ENCODE assay signal across 1 cellular context in the genomic region with DNA sequence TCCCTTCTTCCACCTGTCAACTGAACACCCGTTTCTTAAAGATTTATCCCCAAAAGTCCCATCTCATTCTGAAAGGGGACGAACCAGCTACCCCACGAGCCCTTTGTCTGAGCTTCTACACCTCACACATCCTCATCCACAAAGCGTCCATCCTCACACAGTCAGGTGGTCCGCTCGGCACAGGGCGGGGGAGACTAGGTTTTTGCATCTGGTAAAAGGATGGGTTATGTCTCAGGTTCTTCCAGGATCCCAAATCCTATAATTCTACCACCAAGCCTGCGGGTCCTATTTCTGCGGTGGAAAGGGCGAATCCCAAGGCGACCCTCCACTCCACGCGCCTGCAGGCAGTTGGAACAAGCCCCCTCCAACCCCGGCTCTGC.
TF ChIP-seq lines count a peak whose summit lies in the region.

No MANE protein-coding gene starts in this region.

TF ChIP-seq in GM23338, 12 proteins besides CTCF, POLR2A, EP300 and RAD21:
- TF ChIP-seq JUNB (IDR thresholded peaks at IDR 0.05; ENCODE audit: unreplicated experiment) (no peak), EZH2phosphoT487 (IDR thresholded peaks at IDR 0.05; ENCODE audit: unreplicated experiment) (no peak), ZNF331 (CRISPR knock-in tag; IDR thresholded peaks at IDR 0.05; ENCODE audit: low read depth) (no peak), EZH2 (IDR thresholded peaks at IDR 0.05; ENCODE audit: low read depth, unreplicated experiment) (no peak), POLR2AphosphoS5 (IDR thresholded peaks at IDR 0.05; ENCODE audit: low read depth) (no peak), STAT1 (IDR thresholded peaks at IDR 0.05; ENCODE audit: unreplicated experiment) (no peak), NANOG (IDR thresholded peaks at IDR 0.05; ENCODE audit: borderline replicate concordance) (no peak)
- TF ChIP-seq, protein P1, sequence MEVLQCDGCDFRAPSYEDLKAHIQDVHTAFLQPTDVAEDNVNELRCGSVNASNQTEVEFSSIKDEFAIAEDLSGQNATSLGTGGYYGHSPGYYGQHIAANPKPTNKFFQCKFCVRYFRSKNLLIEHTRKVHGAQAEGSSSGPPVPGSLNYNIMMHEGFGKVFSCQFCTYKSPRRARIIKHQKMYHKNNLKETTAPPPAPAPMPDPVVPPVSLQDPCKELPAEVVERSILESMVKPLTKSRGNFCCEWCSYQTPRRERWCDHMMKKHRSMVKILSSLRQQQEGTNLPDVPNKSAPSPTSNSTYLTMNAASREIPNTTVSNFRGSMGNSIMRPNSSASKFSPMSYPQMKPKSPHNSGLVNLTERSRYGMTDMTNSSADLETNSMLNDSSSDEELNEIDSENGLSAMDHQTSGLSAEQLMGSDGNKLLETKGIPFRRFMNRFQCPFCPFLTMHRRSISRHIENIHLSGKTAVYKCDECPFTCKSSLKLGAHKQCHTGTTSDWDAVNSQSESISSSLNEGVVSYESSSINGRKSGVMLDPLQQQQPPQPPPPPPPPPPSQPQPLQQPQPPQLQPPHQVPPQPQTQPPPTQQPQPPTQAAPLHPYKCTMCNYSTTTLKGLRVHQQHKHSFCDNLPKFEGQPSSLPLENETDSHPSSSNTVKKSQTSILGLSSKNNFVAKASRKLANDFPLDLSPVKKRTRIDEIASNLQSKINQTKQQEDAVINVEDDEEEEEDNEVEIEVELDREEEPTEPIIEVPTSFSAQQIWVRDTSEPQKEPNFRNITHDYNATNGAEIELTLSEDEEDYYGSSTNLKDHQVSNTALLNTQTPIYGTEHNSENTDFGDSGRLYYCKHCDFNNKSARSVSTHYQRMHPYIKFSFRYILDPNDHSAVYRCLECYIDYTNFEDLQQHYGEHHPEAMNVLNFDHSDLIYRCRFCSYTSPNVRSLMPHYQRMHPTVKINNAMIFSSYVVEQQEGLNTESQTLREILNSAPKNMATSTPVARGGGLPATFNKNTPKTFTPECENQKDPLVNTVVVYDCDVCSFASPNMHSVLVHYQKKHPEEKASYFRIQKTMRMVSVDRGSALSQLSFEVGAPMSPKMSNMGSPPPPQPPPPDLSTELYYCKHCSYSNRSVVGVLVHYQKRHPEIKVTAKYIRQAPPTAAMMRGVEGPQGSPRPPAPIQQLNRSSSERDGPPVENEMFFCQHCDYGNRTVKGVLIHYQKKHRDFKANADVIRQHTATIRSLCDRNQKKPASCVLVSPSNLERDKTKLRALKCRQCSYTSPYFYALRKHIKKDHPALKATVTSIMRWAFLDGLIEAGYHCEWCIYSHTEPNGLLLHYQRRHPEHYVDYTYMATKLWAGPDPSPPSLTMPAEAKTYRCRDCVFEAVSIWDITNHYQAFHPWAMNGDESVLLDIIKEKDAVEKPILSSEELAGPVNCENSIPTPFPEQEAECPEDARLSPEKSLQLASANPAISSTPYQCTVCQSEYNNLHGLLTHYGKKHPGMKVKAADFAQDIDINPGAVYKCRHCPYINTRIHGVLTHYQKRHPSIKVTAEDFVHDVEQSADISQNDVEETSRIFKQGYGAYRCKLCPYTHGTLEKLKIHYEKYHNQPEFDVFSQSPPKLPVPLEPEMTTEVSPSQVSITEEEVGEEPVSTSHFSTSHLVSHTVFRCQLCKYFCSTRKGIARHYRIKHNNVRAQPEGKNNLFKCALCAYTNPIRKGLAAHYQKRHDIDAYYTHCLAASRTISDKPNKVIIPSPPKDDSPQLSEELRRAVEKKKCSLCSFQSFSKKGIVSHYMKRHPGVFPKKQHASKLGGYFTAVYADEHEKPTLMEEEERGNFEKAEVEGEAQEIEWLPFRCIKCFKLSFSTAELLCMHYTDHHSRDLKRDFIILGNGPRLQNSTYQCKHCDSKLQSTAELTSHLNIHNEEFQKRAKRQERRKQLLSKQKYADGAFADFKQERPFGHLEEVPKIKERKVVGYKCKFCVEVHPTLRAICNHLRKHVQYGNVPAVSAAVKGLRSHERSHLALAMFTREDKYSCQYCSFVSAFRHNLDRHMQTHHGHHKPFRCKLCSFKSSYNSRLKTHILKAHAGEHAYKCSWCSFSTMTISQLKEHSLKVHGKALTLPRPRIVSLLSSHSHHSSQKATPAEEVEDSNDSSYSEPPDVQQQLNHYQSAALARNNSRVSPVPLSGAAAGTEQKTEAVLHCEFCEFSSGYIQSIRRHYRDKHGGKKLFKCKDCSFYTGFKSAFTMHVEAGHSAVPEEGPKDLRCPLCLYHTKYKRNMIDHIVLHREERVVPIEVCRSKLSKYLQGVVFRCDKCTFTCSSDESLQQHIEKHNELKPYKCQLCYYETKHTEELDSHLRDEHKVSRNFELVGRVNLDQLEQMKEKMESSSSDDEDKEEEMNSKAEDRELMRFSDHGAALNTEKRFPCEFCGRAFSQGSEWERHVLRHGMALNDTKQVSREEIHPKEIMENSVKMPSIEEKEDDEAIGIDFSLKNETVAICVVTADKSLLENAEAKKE (CRISPR knock-in tag; IDR thresholded peaks at IDR 0.05), result no peak
- TF ChIP-seq, protein P2, sequence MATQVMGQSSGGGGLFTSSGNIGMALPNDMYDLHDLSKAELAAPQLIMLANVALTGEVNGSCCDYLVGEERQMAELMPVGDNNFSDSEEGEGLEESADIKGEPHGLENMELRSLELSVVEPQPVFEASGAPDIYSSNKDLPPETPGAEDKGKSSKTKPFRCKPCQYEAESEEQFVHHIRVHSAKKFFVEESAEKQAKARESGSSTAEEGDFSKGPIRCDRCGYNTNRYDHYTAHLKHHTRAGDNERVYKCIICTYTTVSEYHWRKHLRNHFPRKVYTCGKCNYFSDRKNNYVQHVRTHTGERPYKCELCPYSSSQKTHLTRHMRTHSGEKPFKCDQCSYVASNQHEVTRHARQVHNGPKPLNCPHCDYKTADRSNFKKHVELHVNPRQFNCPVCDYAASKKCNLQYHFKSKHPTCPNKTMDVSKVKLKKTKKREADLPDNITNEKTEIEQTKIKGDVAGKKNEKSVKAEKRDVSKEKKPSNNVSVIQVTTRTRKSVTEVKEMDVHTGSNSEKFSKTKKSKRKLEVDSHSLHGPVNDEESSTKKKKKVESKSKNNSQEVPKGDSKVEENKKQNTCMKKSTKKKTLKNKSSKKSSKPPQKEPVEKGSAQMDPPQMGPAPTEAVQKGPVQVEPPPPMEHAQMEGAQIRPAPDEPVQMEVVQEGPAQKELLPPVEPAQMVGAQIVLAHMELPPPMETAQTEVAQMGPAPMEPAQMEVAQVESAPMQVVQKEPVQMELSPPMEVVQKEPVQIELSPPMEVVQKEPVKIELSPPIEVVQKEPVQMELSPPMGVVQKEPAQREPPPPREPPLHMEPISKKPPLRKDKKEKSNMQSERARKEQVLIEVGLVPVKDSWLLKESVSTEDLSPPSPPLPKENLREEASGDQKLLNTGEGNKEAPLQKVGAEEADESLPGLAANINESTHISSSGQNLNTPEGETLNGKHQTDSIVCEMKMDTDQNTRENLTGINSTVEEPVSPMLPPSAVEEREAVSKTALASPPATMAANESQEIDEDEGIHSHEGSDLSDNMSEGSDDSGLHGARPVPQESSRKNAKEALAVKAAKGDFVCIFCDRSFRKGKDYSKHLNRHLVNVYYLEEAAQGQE (IDR thresholded peaks at IDR 0.05; ENCODE audit: unreplicated experiment), result no peak
